8 cellular contexts compared by ENCODE assay signal in the genomic region with DNA sequence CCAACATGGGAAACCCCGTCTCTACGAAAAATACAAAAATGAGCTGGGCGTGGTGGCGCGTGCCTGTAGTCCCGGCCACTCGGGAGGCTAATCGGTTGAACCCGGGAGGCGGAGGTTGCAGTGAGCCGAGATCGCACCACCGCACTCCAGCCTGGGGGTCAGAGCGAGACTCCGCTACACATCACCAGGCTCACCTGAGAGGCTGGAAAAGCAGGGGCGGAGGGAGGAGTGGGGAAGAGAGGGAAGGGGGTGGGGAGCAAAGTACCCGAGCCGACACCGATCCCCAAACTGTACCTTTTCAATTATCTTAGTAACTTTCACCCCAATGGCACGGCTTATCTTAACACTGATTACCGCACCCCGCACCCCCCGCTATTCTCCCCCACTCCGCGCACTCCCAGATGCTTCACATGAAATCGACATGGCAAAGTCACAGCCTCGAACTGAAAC. TPM values are rescaled to one million over a fixed set of nuclear protein-coding genes. Genes with fewer than 3 reads are reported as not detected.
DNase-seq lines count a peak whose midpoint lies in the region; ATAC-seq and TF ChIP-seq lines count a peak whose summit lies in the region.

No MANE protein-coding gene starts in this region.

- DNase-seq in activated CD4-positive, alpha-beta T cell treated with anti-CD3 and anti-CD28 coated beads, Interleukin-2, amount 10 ng/mL, durations not matched to agents 7 days and 5 days, result no peak
- no peak for DNase-seq in activated CD4-positive, alpha-beta T cell treated with anti-CD3 and anti-CD28 coated beads for 48 hours
- DNase-seq in body of pancreas (peak in 2 of 4 donors; percentile 20 to 29), left lobe of liver (ENCODE audit: low spot score) (no peak), thyroid gland (peak; percentile 44 to 46), GF-D8 (lab: John Stamatoyannopoulos, UW) (no peak), NCI-H2227 treated with DMSO at 0.1 percent for 48 hours (lab: John Stamatoyannopoulos, UW) (no peak), HUDEP-2 (lab: John Stamatoyannopoulos, UW; ENCODE audit: unreplicated experiment in 76 of 76) (no peak)

- no peak overlapping the region for H3K27ac Mint-ChIP-seq in activated CD4-positive, alpha-beta T cell treated with anti-CD3 and anti-CD28 coated beads, Interleukin-2, amount 10 ng/mL, durations not matched to agents 7 days and 5 days

- 39 to 41% methylated on average over 25 to 27 of the region's 27 CpGs for WGBS in body of pancreas, 2 donors
- WGBS in thyroid gland, 2 donors, result 33 to 44% methylated on average over 27 of the region's 27 CpGs

- POLR2A ChIA-PET in activated CD4-positive, alpha-beta T cell treated with anti-CD3 and anti-CD28 coated beads, Interleukin-2, amount 10 ng/mL, durations not matched to agents 7 days and 5 days (lab: Charles Lee), result interaction anchor here (0.7 kb wide), 1 partner anchor 802 kb away, joined by 7 read pairs; no protein-coding TSS in a partner anchor

- peaks cover 8% of the 10 kb centered on the region for H3K4me1 Mint-ChIP-seq in activated CD4-positive, alpha-beta T cell treated with anti-CD3 and anti-CD28 coated beads, Interleukin-2, amount 10 ng/mL, durations not matched to agents 7 days and 5 days

- intact Hi-C loops in body of pancreas (cut with DNase I) (no loop called here), thyroid gland (cut with DNase I) (loop anchor here (5.0 kb wide), 1 partner anchor 411 kb away; a partner anchor contains a TSS)

- H3K36me3 ChIP-seq in body of pancreas (replicated peaks in 1 of 2; ENCODE audit: insufficient read depth in 1 of 2, low read depth in 2 of 2) (no peaks in the 10 kb centered on the region), thyroid gland (no peaks in the 10 kb centered on the region)

- H3K27me3 ChIP-seq in body of pancreas, result no peaks in the 10 kb centered on the region
- H3K27me3 ChIP-seq in thyroid gland, result no peaks in the 10 kb centered on the region

- no peak for TF ChIP-seq CTCF in body of pancreas (IDR thresholded peaks at IDR 0.05)
- no peak for TF ChIP-seq CTCF in thyroid gland (IDR thresholded peaks at IDR 0.05)

- no peaks in the 10 kb centered on the region for H3K9me3 Mint-ChIP-seq in activated CD4-positive, alpha-beta T cell treated with anti-CD3 and anti-CD28 coated beads, Interleukin-2, amount 10 ng/mL, durations not matched to agents 7 days and 5 days

- H3K9me3 ChIP-seq in body of pancreas, result no peaks in the 10 kb centered on the region
- H3K9me3 ChIP-seq in thyroid gland, result no peaks in the 10 kb centered on the region

- H3K4me3 Mint-ChIP-seq in activated CD4-positive, alpha-beta T cell treated with anti-CD3 and anti-CD28 coated beads, Interleukin-2, amount 10 ng/mL, durations not matched to agents 7 days and 5 days, result peak overlapping the region; percentile 60

- peaks cover 35% of the 10 kb centered on the region for H3K27me3 Mint-ChIP-seq in activated CD4-positive, alpha-beta T cell treated with anti-CD3 and anti-CD28 coated beads, Interleukin-2, amount 10 ng/mL, durations not matched to agents 7 days and 5 days

- CTCF ChIA-PET in activated CD4-positive, alpha-beta T cell treated with anti-CD3 and anti-CD28 coated beads, Interleukin-2, amount 10 ng/mL, durations not matched to agents 7 days and 5 days (lab: Charles Lee), result interaction anchor here (1.0 to 1.4 kb wide), 3 partner anchors 15 to 177 kb away, joined by 3 read pairs; no protein-coding TSS in a partner anchor

- H3K27ac ChIP-seq in body of pancreas (no peak overlapping the region), thyroid gland (peak overlapping the region; percentile 36 to 44 (median 42))

- TF ChIP-seq POLR2A in body of pancreas (IDR thresholded peaks at IDR 0.05), result no peak
- TF ChIP-seq POLR2A in thyroid gland (IDR thresholded peaks at IDR 0.05), result no peak

- no peaks in the 10 kb centered on the region for H3K36me3 Mint-ChIP-seq in activated CD4-positive, alpha-beta T cell treated with anti-CD3 and anti-CD28 coated beads, Interleukin-2, amount 10 ng/mL, durations not matched to agents 7 days and 5 days (ENCODE audit: low read depth)

- H3K4me3 ChIP-seq in body of pancreas (no peak overlapping the region), thyroid gland (replicated peaks in 1 of 3) (peak overlapping the region in 2 of 3 donors; percentile 12 to 46)

- H3K4me1 ChIP-seq in body of pancreas (peaks cover 10% of the 10 kb centered on the region), thyroid gland (peaks cover 0 to 6% of the 10 kb centered on the region in 2 donors)

- ATAC-seq in body of pancreas (peak; percentile 23), left lobe of liver (peak; percentile 14)

RNA-seq across cellular contexts. Expression of a gene that starts 46.4 kb away (rescaled TPM):
- under 1 TPM; 0.08 to 0.12 TPM for total RNA-seq in activated CD4-positive, alpha-beta T cell treated with anti-CD3 and anti-CD28 coated beads, Interleukin-2, amount 10 ng/mL, durations not matched to agents 7 days and 5 days
- total RNA-seq in body of pancreas, result 1 to 10 TPM; 5.7 to 8.2 TPM
- 3.8 TPM for total RNA-seq in left lobe of liver
- total RNA-seq in thyroid gland, result 10 to 100 TPM; 14.8 to 24.8 (median 21.5) TPM

RNA-seq across cellular contexts. Expression of a gene that starts 50.9 kb away (rescaled TPM):
- not detected for total RNA-seq in activated CD4-positive, alpha-beta T cell treated with anti-CD3 and anti-CD28 coated beads, Interleukin-2, amount 10 ng/mL, durations not matched to agents 7 days and 5 days
- total RNA-seq in body of pancreas (not detected), left lobe of liver (not detected), thyroid gland (not detected)

Comparison
In these comparisons a context has a peak if more than half of its experiments do, and no peak if none do; other contexts are left out.
1. DNase-seq: peak in thyroid gland (2 of 2); none in activated CD4-positive, alpha-beta T cell treated with anti-CD3 and anti-CD28 coated beads, Interleukin-2, amount 10 ng/mL, durations not matched to agents 7 days and 5 days (single experiment), activated CD4-positive, alpha-beta T cell treated with anti-CD3 and anti-CD28 coated beads for 48 hours (single experiment), left lobe of liver (single experiment), GF-D8 (single experiment), NCI-H2227 treated with DMSO at 0.1 percent for 48 hours (single experiment) and HUDEP-2 (0 of 76).
2. H3K27ac ChIP-seq: peak in thyroid gland (3 of 3); none in body of pancreas (0 of 4).
3. H3K4me3 ChIP-seq: peak in thyroid gland (2 of 3); none in body of pancreas (0 of 2).